ENCODE assay signal across 1 cellular context in the genomic region with DNA sequence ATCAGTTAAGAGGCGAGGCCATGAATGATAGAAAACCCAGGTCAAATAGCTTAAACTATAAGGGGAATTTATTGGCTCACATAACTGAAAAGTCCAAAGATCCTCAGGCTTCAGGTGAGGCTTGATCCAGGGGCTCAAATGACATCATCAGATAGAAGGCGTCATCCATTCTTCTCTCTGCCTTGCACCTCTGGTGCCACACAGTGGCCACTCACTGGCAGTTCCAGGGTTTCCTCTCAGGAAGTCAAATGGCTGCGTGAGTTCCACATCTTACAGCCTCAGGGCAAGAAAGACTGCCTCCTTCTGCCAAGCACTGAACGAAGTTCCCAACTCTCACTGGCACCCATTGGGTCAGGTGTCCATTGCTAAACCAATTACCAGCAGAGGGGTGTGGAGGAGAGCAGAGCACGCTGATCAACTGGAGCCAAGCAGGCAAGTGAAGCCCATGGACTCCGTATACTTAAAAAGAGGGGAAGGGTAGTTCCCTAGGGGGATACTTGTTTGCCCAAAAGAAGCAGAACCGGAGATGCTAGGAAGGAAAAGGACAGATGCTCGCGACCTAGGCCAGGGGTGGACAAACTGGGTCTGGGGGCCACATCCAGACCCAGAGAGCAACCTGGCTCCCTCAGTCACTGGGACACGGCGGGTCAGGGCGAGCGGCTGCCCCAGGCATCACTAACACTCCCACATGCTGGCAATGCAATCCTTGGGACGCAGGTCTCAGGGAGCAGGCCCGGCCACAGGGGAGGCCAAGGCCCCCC.
TF ChIP-seq lines count a peak whose summit lies in the region.

No MANE protein-coding gene starts in this region.

TF ChIP-seq in K562, 482 proteins besides CTCF, POLR2A, EP300 and RAD21 (continued from another document):
- TF ChIP-seq, protein P1, sequence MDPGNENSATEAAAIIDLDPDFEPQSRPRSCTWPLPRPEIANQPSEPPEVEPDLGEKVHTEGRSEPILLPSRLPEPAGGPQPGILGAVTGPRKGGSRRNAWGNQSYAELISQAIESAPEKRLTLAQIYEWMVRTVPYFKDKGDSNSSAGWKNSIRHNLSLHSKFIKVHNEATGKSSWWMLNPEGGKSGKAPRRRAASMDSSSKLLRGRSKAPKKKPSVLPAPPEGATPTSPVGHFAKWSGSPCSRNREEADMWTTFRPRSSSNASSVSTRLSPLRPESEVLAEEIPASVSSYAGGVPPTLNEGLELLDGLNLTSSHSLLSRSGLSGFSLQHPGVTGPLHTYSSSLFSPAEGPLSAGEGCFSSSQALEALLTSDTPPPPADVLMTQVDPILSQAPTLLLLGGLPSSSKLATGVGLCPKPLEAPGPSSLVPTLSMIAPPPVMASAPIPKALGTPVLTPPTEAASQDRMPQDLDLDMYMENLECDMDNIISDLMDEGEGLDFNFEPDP (CRISPR knock-in tag; IDR thresholded peaks at IDR 0.05) = no peak
- no peak for TF ChIP-seq PRMT5 (CRISPR knock-in tag; IDR thresholded peaks at IDR 0.05)
- peak; percentile 76 for TF ChIP-seq CREM (IDR thresholded peaks at IDR 0.05; ENCODE audit: low read depth)
- TF ChIP-seq, protein P2, sequence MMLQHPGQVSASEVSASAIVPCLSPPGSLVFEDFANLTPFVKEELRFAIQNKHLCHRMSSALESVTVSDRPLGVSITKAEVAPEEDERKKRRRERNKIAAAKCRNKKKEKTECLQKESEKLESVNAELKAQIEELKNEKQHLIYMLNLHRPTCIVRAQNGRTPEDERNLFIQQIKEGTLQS (IDR thresholded peaks at IDR 0.05) = peak; percentile 80
- TF ChIP-seq, protein P2 (CRISPR knock-in tag; conservative IDR thresholded peaks at IDR 0.05) = no peak
- TF ChIP-seq, protein P3, sequence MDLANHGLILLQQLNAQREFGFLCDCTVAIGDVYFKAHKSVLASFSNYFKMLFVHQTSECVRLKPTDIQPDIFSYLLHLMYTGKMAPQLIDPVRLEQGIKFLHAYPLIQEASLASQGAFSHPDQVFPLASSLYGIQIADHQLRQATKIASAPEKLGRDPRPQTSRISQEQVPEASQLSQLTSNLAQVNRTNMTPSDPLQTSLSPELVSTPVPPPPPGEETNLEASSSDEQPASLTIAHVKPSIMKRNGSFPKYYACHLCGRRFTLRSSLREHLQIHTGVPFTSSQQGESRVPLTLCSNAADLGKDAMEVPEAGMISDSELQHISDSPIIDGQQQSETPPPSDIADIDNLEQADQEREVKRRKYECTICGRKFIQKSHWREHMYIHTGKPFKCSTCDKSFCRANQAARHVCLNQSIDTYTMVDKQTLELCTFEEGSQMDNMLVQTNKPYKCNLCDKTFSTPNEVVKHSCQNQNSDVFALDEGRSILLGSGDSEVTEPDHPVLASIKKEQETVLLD (IDR thresholded peaks at IDR 0.05) = no peak
- no peak for TF ChIP-seq ZNF76 (CRISPR knock-in tag; IDR thresholded peaks at IDR 0.05; ENCODE audit: borderline replicate concordance)
- peak; percentile 75 for TF ChIP-seq JUND (IDR thresholded peaks at IDR 0.05; ENCODE audit: borderline replicate concordance, low read depth, low read length)
- TF ChIP-seq JUND (tag; IDR thresholded peaks at IDR 0.05; ENCODE audit: borderline replicate concordance, low read depth, low read length) = peak; percentile 85
- TF ChIP-seq DACH1 (IDR thresholded peaks at IDR 0.05; ENCODE audit: partially characterized antibody) = no peak
- TF ChIP-seq ZEB2 (IDR thresholded peaks at IDR 0.05) = no peak
- no peak for TF ChIP-seq HEY1 (CRISPR knock-in tag; IDR thresholded peaks at IDR 0.05; ENCODE audit: borderline replicate concordance)
- TF ChIP-seq, protein P4, sequence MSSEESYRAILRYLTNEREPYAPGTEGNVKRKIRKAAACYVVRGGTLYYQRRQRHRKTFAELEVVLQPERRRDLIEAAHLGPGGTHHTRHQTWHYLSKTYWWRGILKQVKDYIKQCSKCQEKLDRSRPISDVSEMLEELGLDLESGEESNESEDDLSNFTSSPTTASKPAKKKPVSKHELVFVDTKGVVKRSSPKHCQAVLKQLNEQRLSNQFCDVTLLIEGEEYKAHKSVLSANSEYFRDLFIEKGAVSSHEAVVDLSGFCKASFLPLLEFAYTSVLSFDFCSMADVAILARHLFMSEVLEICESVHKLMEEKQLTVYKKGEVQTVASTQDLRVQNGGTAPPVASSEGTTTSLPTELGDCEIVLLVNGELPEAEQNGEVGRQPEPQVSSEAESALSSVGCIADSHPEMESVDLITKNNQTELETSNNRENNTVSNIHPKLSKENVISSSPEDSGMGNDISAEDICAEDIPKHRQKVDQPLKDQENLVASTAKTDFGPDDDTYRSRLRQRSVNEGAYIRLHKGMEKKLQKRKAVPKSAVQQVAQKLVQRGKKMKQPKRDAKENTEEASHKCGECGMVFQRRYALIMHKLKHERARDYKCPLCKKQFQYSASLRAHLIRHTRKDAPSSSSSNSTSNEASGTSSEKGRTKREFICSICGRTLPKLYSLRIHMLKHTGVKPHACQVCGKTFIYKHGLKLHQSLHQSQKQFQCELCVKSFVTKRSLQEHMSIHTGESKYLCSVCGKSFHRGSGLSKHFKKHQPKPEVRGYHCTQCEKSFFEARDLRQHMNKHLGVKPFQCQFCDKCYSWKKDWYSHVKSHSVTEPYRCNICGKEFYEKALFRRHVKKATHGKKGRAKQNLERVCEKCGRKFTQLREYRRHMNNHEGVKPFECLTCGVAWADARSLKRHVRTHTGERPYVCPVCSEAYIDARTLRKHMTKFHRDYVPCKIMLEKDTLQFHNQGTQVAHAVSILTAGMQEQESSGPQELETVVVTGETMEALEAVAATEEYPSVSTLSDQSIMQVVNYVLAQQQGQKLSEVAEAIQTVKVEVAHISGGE (CRISPR knock-in tag; IDR thresholded peaks at IDR 0.05) = no peak
- TF ChIP-seq ZNF445 (CRISPR knock-in tag; IDR thresholded peaks at IDR 0.05; ENCODE audit: low read depth) = no peak
- TF ChIP-seq, protein P5, sequence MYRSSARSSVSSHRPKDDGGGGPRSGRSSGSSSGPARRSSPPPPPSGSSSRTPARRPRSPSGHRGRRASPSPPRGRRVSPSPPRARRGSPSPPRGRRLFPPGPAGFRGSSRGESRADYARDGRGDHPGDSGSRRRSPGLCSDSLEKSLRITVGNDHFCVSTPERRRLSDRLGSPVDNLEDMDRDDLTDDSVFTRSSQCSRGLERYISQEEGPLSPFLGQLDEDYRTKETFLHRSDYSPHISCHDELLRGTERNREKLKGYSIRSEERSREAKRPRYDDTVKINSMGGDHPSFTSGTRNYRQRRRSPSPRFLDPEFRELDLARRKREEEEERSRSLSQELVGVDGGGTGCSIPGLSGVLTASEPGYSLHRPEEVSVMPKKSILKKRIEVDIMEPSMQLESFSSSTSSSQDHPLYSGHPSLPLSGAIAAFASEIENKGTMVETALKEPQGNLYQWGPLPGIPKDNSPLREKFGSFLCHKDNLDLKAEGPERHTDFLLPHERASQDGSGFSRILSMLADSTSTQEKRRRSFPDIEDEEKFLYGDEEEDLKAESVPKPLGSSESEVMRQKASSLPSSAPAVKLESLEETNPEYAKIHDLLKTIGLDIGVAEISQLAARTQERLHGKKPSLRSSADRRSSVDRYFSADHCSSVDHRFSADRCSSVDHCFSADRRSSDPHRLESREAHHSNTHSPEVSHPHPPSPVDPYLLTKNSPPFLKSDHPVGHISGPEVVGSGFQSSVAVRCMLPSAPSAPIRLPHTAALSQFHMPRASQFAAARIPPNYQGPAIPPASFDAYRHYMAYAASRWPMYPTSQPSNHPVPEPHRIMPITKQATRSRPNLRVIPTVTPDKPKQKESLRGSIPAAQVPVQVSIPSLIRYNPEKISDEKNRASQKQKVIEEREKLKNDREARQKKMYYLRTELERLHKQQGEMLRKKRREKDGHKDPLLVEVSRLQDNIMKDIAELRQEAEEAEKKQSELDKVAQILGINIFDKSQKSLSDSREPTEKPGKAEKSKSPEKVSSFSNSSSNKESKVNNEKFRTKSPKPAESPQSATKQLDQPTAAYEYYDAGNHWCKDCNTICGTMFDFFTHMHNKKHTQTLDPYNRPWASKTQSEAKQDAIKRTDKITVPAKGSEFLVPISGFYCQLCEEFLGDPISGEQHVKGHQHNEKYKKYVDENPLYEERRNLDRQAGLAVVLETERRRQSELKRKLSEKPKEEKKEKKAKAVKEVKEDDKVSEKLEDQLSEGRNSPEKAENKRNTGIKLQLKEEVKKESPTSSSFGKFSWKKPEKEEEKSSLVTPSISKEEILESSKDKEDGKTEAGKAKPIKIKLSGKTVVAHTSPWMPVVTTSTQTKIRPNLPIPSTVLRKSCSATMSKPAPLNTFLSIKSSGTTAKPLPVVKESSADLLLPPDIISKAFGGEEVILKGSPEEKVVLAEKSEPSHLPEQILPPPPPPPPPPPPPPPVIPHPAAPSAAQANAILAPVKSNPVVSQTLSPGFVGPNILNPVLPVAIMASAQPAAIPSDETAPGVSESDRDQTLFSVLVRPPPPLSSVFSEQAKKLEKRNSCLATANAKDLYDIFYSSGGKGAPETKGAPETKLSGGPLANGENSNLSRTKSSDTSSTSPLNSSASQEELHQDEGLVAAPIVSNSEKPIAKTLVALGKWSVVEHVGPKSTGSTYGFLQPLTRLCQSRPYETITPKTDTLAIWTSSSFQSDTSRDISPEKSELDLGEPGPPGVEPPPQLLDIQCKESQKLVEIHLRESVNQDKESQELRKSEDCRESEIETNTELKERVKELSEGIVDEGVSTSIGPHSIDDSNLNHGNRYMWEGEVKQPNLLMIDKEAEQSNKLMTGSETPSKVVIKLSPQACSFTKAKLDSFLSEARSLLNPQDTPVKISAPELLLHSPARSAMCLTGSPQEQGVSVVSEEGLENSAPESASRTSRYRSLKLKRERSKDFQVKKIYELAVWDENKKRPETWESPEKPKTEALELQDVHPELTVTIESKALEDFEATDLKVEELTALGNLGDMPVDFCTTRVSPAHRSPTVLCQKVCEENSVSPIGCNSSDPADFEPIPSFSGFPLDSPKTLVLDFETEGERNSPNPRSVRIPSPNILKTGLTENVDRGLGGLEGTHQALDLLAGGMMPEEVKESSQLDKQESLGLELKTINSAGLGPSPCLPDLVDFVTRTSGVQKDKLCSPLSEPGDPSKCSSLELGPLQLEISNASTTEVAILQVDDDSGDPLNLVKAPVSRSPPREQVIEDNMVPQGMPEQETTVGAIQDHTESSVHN (IDR thresholded peaks at IDR 0.05; ENCODE audit: borderline replicate concordance in 1 of 2, low read depth in 1 of 2) = no peak
- peak; percentile 45 for TF ChIP-seq RBM25 (IDR thresholded peaks at IDR 0.05; ENCODE audit: low read depth, low read length, severe bottlenecking)
- TF ChIP-seq FOXA1 (IDR thresholded peaks at IDR 0.05; ENCODE audit: borderline replicate concordance) = no peak
- TF ChIP-seq, protein P6, sequence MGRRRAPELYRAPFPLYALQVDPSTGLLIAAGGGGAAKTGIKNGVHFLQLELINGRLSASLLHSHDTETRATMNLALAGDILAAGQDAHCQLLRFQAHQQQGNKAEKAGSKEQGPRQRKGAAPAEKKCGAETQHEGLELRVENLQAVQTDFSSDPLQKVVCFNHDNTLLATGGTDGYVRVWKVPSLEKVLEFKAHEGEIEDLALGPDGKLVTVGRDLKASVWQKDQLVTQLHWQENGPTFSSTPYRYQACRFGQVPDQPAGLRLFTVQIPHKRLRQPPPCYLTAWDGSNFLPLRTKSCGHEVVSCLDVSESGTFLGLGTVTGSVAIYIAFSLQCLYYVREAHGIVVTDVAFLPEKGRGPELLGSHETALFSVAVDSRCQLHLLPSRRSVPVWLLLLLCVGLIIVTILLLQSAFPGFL (CRISPR knock-in tag; IDR thresholded peaks at IDR 0.05) = no peak
- peak; percentile 91 for TF ChIP-seq ATF7 (IDR thresholded peaks at IDR 0.05)
TF ChIP-seq in K562: peak in this region for 6.
